ENCODE assay signal across 8 cellular contexts in genomic region chr18:49476664-49477411, GRCh38. TPM values are rescaled to one million over a fixed set of nuclear protein-coding genes. Genes with fewer than 3 reads are reported as not detected.
DNase-seq lines count a peak whose midpoint lies in the region; ATAC-seq, FAIRE-seq and TF ChIP-seq lines count a peak whose summit lies in the region.

No MANE protein-coding gene starts in this region.

- DNase-seq in Ammon's horn (ENCODE audit: low spot score) (peak; percentile 51), astrocyte of the hippocampus (ENCODE audit: low read depth, low spot score) (peak; percentile 82), lung (ENCODE audit: low spot score) (peak; percentile 43), iPS-NIHi11 (ENCODE audit: low spot score) (no peak), small intestine (no peak), GM20000 (ENCODE audit: low spot score) (no peak)

- no peaks in the 10 kb centered on the region for H3K27me3 ChIP-seq in lung (ENCODE audit: control insufficient read depth, insufficient read depth)
- H3K27me3 ChIP-seq in small intestine (ENCODE audit: control insufficient read depth in 2 of 2, insufficient read depth in 2 of 2, low read length in 2 of 2), result no peaks in the 10 kb centered on the region

- H3K27ac Mint-ChIP-seq in IgD-negative memory B cell, result peak overlapping the region in 2 of 3 donors; percentile 57 to 76

- no peaks in the 10 kb centered on the region for H3K27me3 Mint-ChIP-seq in IgD-negative memory B cell

- peaks cover 4 to 10% (median 9%) of the 10 kb centered on the region in 3 donors for H3K4me1 Mint-ChIP-seq in IgD-negative memory B cell

- H3K4me3 ChIP-seq in lung (no peak overlapping the region), small intestine (ENCODE audit: low read depth in 1 of 2, low read length in 2 of 2) (no peak overlapping the region)

- H3K36me3 ChIP-seq in lung (ENCODE audit: control insufficient read depth in 2 of 2, insufficient read depth in 2 of 2, low read length in 2 of 2) (peaks cover 10 to 11% of the 10 kb centered on the region in 2 donors), small intestine (ENCODE audit: control insufficient read depth in 2 of 2, insufficient read depth in 2 of 2, low read length in 2 of 2) (peaks cover 6 to 11% of the 10 kb centered on the region in 2 donors)

- H3K27ac ChIP-seq in lung (ENCODE audit: low read depth in 1 of 2, low read length in 1 of 2), result peak overlapping the region in 1 of 2 donors; percentile 67
- peak overlapping the region in 1 of 2 donors; percentile 31 for H3K27ac ChIP-seq in small intestine (ENCODE audit: low read depth in 1 of 2, low read length in 1 of 2)

- TF ChIP-seq CTCF in lung (IDR thresholded peaks at IDR 0.05; ENCODE audit: control extremely low read depth, extremely low read depth), result no peak
- no peak for TF ChIP-seq CTCF in GM20000 (IDR thresholded peaks at IDR 0.05; ENCODE audit: extremely low read depth, missing control alignments)

- H3K4me3 Mint-ChIP-seq in IgD-negative memory B cell, result peak overlapping the region in 1 of 4 donors; percentile 20

- FAIRE-seq in small intestine (lab: Jason Lieb, UNC), result no peak

- H3K9me3 ChIP-seq in lung (ENCODE audit: control insufficient read depth in 2 of 2, insufficient read depth in 1 of 2, low read length in 1 of 2) (no peaks in the 10 kb centered on the region), small intestine (ENCODE audit: control insufficient read depth, low read depth) (no peaks in the 10 kb centered on the region)

- no peak for ATAC-seq in lung (ENCODE audit: insufficient read depth, low FRiP score)
- no peak for ATAC-seq in HG03135 (IDR thresholded peaks at IDR 0.05; ENCODE audit: unreplicated experiment)

- H3K4me1 ChIP-seq in lung (ENCODE audit: control insufficient read depth in 2 of 2, insufficient read depth in 2 of 2, low read length in 2 of 2) (peaks cover 0 to 4% of the 10 kb centered on the region in 2 donors), small intestine (ENCODE audit: control insufficient read depth in 2 of 2, insufficient read depth in 1 of 2, low read depth in 1 of 2, low read length in 1 of 2) (no peaks in the 10 kb centered on the region)

- H3K36me3 Mint-ChIP-seq in IgD-negative memory B cell, result peaks cover 1% of the 10 kb centered on the region

- H3K9me3 Mint-ChIP-seq in IgD-negative memory B cell, result no peaks in the 10 kb centered on the region

- WGBS in lung, 2 donors, result 37 to 45% methylated on average over 11 of the region's 11 CpGs
- WGBS in small intestine, 3 donors, result 68 to 91% (median 84%) methylated on average over 11 of the region's 11 CpGs

RNA-seq across cellular contexts. Expression of gene C18orf32, which starts 10.2 kb away (rescaled TPM):
- polyA plus RNA-seq in IgD-negative memory B cell, result 93.2 TPM
- total RNA-seq in lung, result 10 to 100 TPM; 50.9 to 58.0 TPM
- polyA plus RNA-seq in lung, result 10 to 100 TPM; 77.4 to 81.7 TPM
- polyA plus RNA-seq in small intestine, result 10 to 100 TPM; 56.0 to 81.0 (median 65.7) TPM

RNA-seq across cellular contexts. Expression of gene RPL17, which starts 15.4 kb away (rescaled TPM):
- 1,906 TPM for polyA plus RNA-seq in IgD-negative memory B cell
- 1,000 to 10,000 TPM; 1,164 to 1,344 TPM for total RNA-seq in lung
- polyA plus RNA-seq in lung, result 1,000 to 10,000 TPM; 2,026 to 3,280 TPM
- polyA plus RNA-seq in small intestine, result 1,000 to 10,000 TPM; 1,273 to 3,286 (median 2,784) TPM

RNA-seq across cellular contexts. Expression of gene DYM, which starts 16.4 kb away (rescaled TPM):
- polyA plus RNA-seq in IgD-negative memory B cell, result 48.2 TPM
- 10 to 100 TPM; 59.4 to 94.2 TPM for total RNA-seq in lung
- polyA plus RNA-seq in lung, result 10 to 100 TPM; 15.6 to 17.2 TPM
- 10 to 100 TPM; 12.5 to 17.2 (median 14.1) TPM for polyA plus RNA-seq in small intestine

Comparison
In these comparisons a context has a peak if more than half of its experiments do, and no peak if none do; other contexts are left out.
1. DNase-seq: peak in Ammon's horn (single experiment), astrocyte of the hippocampus (single experiment) and lung (single experiment); none in iPS-NIHi11 (single experiment), small intestine (single experiment) and GM20000 (single experiment).